Comparison of ENCODE assay signal across 8 cellular contexts in the genomic region with DNA sequence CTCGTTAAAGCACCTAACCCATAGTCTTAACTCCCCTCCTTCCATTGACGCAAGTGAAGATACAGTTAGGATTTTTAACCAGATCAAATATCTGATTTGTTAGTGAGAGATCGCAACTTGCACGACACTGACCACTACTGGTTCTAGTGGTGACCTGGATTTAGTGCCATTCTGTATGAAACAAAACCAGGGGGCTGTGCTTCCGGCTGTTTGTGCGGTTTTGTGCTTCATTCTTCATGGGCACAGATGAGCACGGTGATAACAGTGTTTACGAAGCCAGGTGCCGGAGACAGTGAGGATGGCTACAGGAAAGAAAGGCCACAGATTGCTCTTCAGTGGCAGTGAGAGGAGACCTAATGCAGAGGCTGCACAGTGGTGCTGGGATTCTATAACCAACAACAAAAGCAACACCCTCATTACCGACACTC.
DNase-seq lines count a peak whose midpoint lies in the region; ATAC-seq and TF ChIP-seq lines count a peak whose summit lies in the region.

No MANE protein-coding gene starts in this region.

- intact Hi-C loops in CD4-positive, alpha-beta memory T cell (cut with micrococcal nuclease) = loop anchor here (1.0 kb wide), 1 partner anchor 24 kb away; no protein-coding TSS in a partner anchor
- intact Hi-C loops in left lung (cut with DNase I) = no loop called here
- intact Hi-C loops in A673 (cut with micrococcal nuclease; ENCODE audit: unreplicated experiment) = no loop called here

- no peaks in the 10 kb centered on the region for H3K27me3 ChIP-seq in CD4-positive, alpha-beta memory T cell (ENCODE audit: insufficient read depth, low read length)
- no peaks in the 10 kb centered on the region for H3K27me3 ChIP-seq in left lung
- H3K27me3 ChIP-seq in A673 (replicated peaks; ENCODE audit: insufficient read depth, low read depth, low read length, poor library complexity) = no peaks in the 10 kb centered on the region

- CTCF ChIA-PET in CD4-positive, alpha-beta memory T cell (lab: Charles Lee; ENCODE audit: partially characterized antibody) = interaction anchor here (1.0 to 3.6 kb wide), 9 partner anchors 12 to 285 kb away, joined by 3 to 15 read pairs (median 5); no protein-coding TSS in a partner anchor
- CTCF ChIA-PET in A673 (lab: Charles Lee) = interaction anchor here (0.5 kb wide), 1 partner anchor 9 kb away, joined by 3 read pairs; no protein-coding TSS in a partner anchor

- peaks cover 56 to 90% (median 68%) of the 10 kb centered on the region in 4 donors for H3K4me1 Mint-ChIP-seq in CD4-positive, alpha-beta memory T cell

- H3K9me3 Mint-ChIP-seq in CD4-positive, alpha-beta memory T cell = peaks cover 0 to under 1% (median 0%) of the 10 kb centered on the region in 8 donors

- ATAC-seq in left lung (no peak), GM18870 (IDR thresholded peaks at IDR 0.05; ENCODE audit: unreplicated experiment) (no peak)

- H3K9me3 ChIP-seq in CD4-positive, alpha-beta memory T cell (ENCODE audit: control insufficient read depth in 1 of 2, low read length in 2 of 2) = no peaks in the 10 kb centered on the region
- no peaks in the 10 kb centered on the region for H3K9me3 ChIP-seq in left lung
- no peaks in the 10 kb centered on the region for H3K9me3 ChIP-seq in A673 (ENCODE audit: low read depth, low read length, poor library complexity, severe bottlenecking)

- peak overlapping the region; percentile 92 to 97 (median 94) for H3K27ac Mint-ChIP-seq in CD4-positive, alpha-beta memory T cell

- BruUV-seq in A673 (replicated peaks; lab: Mats Ljungman, UMichigan) = no TSS peak

- TF ChIP-seq CTCF in left lung (IDR thresholded peaks at IDR 0.05) (no peak), A673 (conservative IDR thresholded peaks at IDR 0.05; ENCODE audit: low read depth, low read length) (no peak)

- H3K27me3 Mint-ChIP-seq in CD4-positive, alpha-beta memory T cell = no peaks in the 10 kb centered on the region

- DNase-seq in CD4-positive, alpha-beta memory T cell = peak; percentile 76 to 89 (median 82)
- peak; percentile 19 for DNase-seq in LHCN-M2 (ENCODE audit: low read depth)
- DNase-seq in activated CD8-positive, alpha-beta memory T cell treated with anti-CD3 and anti-CD28 coated beads, Interleukin-2, amount 50 U/mL, for 1 hour (ENCODE audit: extremely low read depth) = peak; percentile 30
- peak; percentile 4 to 26 for DNase-seq in left lung
- DNase-seq in A673 (ENCODE audit: low spot score) = no peak
- DNase-seq in NCI-H1694 (lab: John Stamatoyannopoulos, UW) = no peak
- DNase-seq in MV-4-11 (lab: John Stamatoyannopoulos, UW) = no peak

- H3K4me3 ChIP-seq in CD4-positive, alpha-beta memory T cell (ENCODE audit: low read length in 2 of 2) = peak overlapping the region in 1 of 2 donors; percentile 43
- H3K4me3 ChIP-seq in left lung (no peak overlapping the region), A673 (ENCODE audit: low read depth, low read length, poor library complexity, severe bottlenecking) (no peak overlapping the region)

- no peaks in the 10 kb centered on the region for H3K36me3 ChIP-seq in CD4-positive, alpha-beta memory T cell (ENCODE audit: insufficient read depth, low read length)
- H3K36me3 ChIP-seq in left lung (no peaks in the 10 kb centered on the region), A673 (ENCODE audit: insufficient read depth, low read length, poor library complexity, severe bottlenecking) (no peaks in the 10 kb centered on the region)

- H3K27ac ChIP-seq in CD4-positive, alpha-beta memory T cell (ENCODE audit: low read depth, low read length) = peak overlapping the region; percentile 60
- H3K27ac ChIP-seq in left lung (peak overlapping the region in 1 of 2 donors; percentile 15), A673 (ENCODE audit: low read depth, low read length, poor library complexity, severe bottlenecking) (no peak overlapping the region)

- peak overlapping the region; percentile 77 to 86 (median 82) for H3K4me3 Mint-ChIP-seq in CD4-positive, alpha-beta memory T cell

- POLR2A ChIA-PET in CD4-positive, alpha-beta memory T cell (lab: Charles Lee; ENCODE audit: partially characterized antibody) = interaction anchor here (0.7 to 5.0 kb wide), 13 partner anchors 9 to 304 kb away, joined by 3 to 64 read pairs (median 6); no protein-coding TSS in a partner anchor
- POLR2A ChIA-PET in A673 (lab: Charles Lee; ENCODE audit: low non-redundant PET) = interaction anchor here (0.7 kb wide), 1 partner anchor 218 kb away, joined by 16 read pairs; no protein-coding TSS in a partner anchor

- peaks cover 32 to 55% of the 10 kb centered on the region in 2 donors for H3K36me3 Mint-ChIP-seq in CD4-positive, alpha-beta memory T cell

- H3K4me1 ChIP-seq in CD4-positive, alpha-beta memory T cell (ENCODE audit: insufficient read depth, low read length) = peaks cover 71% of the 10 kb centered on the region
- peaks cover 3 to 78% of the 10 kb centered on the region in 2 donors for H3K4me1 ChIP-seq in left lung
- H3K4me1 ChIP-seq in A673 (ENCODE audit: insufficient read depth, low read length, poor library complexity, severe bottlenecking) = no peaks in the 10 kb centered on the region

Comparison
In these comparisons a context has a peak if more than half of its experiments do, and no peak if none do; other contexts are left out.
1. DNase-seq: peak in CD4-positive, alpha-beta memory T cell (5 of 5), LHCN-M2 (single experiment), activated CD8-positive, alpha-beta memory T cell treated with anti-CD3 and anti-CD28 coated beads, Interleukin-2, amount 50 U/mL, for 1 hour (single experiment) and left lung (2 of 2); none in A673 (single experiment), NCI-H1694 (single experiment) and MV-4-11 (single experiment).